Comparison of ENCODE assay signal across 9 cellular contexts in genomic region chr2:202780514-202781021, GRCh38.
A peak's percentile ranks its signal among the peaks of the same experiment; 100 is the strongest.
DNase-seq lines count a peak whose midpoint lies in the region; ATAC-seq and TF ChIP-seq lines count a peak whose summit lies in the region.
"Had no signal": no experiment of that assay in that cellular context is flagged by ENCODE, and none has a peak within 500 bp of the region (broad histone marks: within the 10 kb centered on the region; RNA-seq: fewer than 3 reads in every experiment).

No MANE protein-coding gene starts in this region.

- H3K4me3 ChIP-seq in choroid plexus epithelial cell (ENCODE audit: low read depth, low read length), result no peak overlapping the region
- H3K4me3 ChIP-seq in body of pancreas, result no peak overlapping the region
- H3K4me3 ChIP-seq in tibial artery, result no peak overlapping the region

- intact Hi-C loops in body of pancreas (cut with DNase I), result no loop called here
- intact Hi-C loops in tibial artery (cut with DNase I; ENCODE audit: low total_unique reads), result no loop called here

- H3K27me3 ChIP-seq in body of pancreas (no peaks in the 10 kb centered on the region), tibial artery (no peaks in the 10 kb centered on the region)
- H3K27me3 ChIP-seq: neutrophil had no signal

- no peak for TF ChIP-seq POLR2A in body of pancreas (IDR thresholded peaks at IDR 0.05)

- no peaks in the 10 kb centered on the region for H3K36me3 ChIP-seq in body of pancreas (replicated peaks in 1 of 2; ENCODE audit: insufficient read depth in 1 of 2, low read depth in 2 of 2)
- H3K36me3 ChIP-seq in tibial artery, result peaks cover 5 to 11% (median 9%) of the 10 kb centered on the region in 3 donors
- H3K36me3 ChIP-seq: neutrophil had no signal

- no peak overlapping the region for H3K27ac ChIP-seq in body of pancreas
- no peak overlapping the region for H3K27ac ChIP-seq in tibial artery
- H3K27ac ChIP-seq: neutrophil had no signal

- H3K9me3 ChIP-seq in body of pancreas (no peaks in the 10 kb centered on the region), tibial artery (no peaks in the 10 kb centered on the region)
- H3K9me3 ChIP-seq: neutrophil had no signal

- peak; percentile 51 for DNase-seq in GM10266 (ENCODE audit: extremely low spot score)
- DNase-seq in choroid plexus epithelial cell (ENCODE audit: low read depth), result peak; percentile 29
- DNase-seq in globus pallidus (ENCODE audit: low spot score), result no peak
- no peak for DNase-seq in ureter (ENCODE audit: low spot score)
- no peak for DNase-seq in body of pancreas
- no peak for DNase-seq in tibial artery

- H3K4me1 ChIP-seq in body of pancreas (peaks cover 22% of the 10 kb centered on the region), tibial artery (no peaks in the 10 kb centered on the region)

- peak; percentile 90 for ATAC-seq in GM19468 (IDR thresholded peaks at IDR 0.05; ENCODE audit: extremely low read depth, unreplicated experiment)
- peak; percentile 96 for ATAC-seq in HG03354 (IDR thresholded peaks at IDR 0.05; ENCODE audit: poor library complexity, severe bottlenecking, unreplicated experiment)
- no peak for ATAC-seq in body of pancreas

- no peak for TF ChIP-seq CTCF in GM10266 (IDR thresholded peaks at IDR 0.05; ENCODE audit: control insufficient read depth, insufficient read depth, low read depth, missing control alignments)
- no peak for TF ChIP-seq CTCF in choroid plexus epithelial cell (conservative IDR thresholded peaks at IDR 0.05; ENCODE audit: low read depth, low read length)
- no peak for TF ChIP-seq CTCF in body of pancreas (IDR thresholded peaks at IDR 0.05)
- TF ChIP-seq CTCF in tibial artery (IDR thresholded peaks at IDR 0.05), result no peak

Comparison
In these comparisons a context has a peak if more than half of its experiments do, and no peak if none do; other contexts are left out.
1. DNase-seq: peak in GM10266 (single experiment) and choroid plexus epithelial cell (single experiment); none in globus pallidus (single experiment), ureter (single experiment), body of pancreas (0 of 4) and tibial artery (0 of 2).